In the genomic region with DNA sequence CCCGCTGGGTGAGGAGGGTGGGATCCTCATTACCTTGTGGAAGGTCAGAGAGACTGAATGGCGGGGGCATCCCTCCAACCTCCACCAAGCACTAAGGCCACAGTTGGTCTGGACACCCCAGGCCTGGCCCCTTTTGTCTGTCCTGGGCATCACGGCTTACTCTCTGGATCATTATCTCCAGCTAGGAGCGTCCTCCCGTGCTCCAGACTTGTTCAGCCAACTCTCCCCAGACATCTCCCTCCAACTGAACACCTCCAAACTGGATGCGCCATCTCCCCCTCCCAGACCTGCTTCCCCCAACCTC, we compare ENCODE assay signal across 20 cellular contexts. TPM values are rescaled to one million over a fixed set of nuclear protein-coding genes. Genes with fewer than 3 reads are reported as not detected.
DNase-seq lines count a peak whose midpoint lies in the region; ATAC-seq lines count a peak whose summit lies in the region.
"Had no signal": no experiment of that assay in that cellular context is flagged by ENCODE, and none has a peak within 500 bp of the region (broad histone marks: within the 10 kb centered on the region; RNA-seq: fewer than 3 reads in every experiment).

No MANE protein-coding gene starts in this region.

- peak; percentile 80 for DNase-seq in NCI-H2227 (lab: John Stamatoyannopoulos, UW; ENCODE audit: unreplicated experiment)
- peak; percentile 84 for DNase-seq in NCI-H2227 treated with DMSO at 0.1 percent for 48 hours (lab: John Stamatoyannopoulos, UW)
- DNase-seq in mesenteric fat pad (ENCODE audit: low spot score) = peak; percentile 55
- DNase-seq in T-helper 17 cell = no peak
- DNase-seq in NCI-H2196 (lab: John Stamatoyannopoulos, UW; ENCODE audit: unreplicated experiment) = no peak
- DNase-seq: C1 segment of cervical spinal cord; Calu3; CD4-positive, alpha-beta memory T cell; COR-L47; DMS53; DMS79 treated with DMSO at 0.1 percent for 48 hours; GF-D8; HFFc6 had no signal

- peaks cover 2% of the 10 kb centered on the region for H3K36me3 Mint-ChIP-seq in T-helper 17 cell (ENCODE audit: low read depth)
- H3K36me3 Mint-ChIP-seq: CD4-positive, alpha-beta memory T cell had no signal

- H3K9me3 ChIP-seq in T-helper 17 cell (ENCODE audit: control insufficient read depth, low read length, poor library complexity, severe bottlenecking) = no peaks in the 10 kb centered on the region
- H3K9me3 ChIP-seq: HAP-1 had no signal

- H3K27me3 Mint-ChIP-seq in T-helper 17 cell = peaks cover 51% of the 10 kb centered on the region

- ATAC-seq in T-helper 17 cell (no peak), HG03378 (IDR thresholded peaks at IDR 0.05; ENCODE audit: unreplicated experiment) (no peak)
- ATAC-seq: GM23338 had no signal

- peaks cover 5% of the 10 kb centered on the region for H3K4me1 Mint-ChIP-seq in T-helper 17 cell

- H3K27ac Mint-ChIP-seq in T-helper 17 cell = no peak overlapping the region
- H3K27ac Mint-ChIP-seq: GM23338, HFFc6 had no signal

- H3K4me3 Mint-ChIP-seq in T-helper 17 cell = no peak overlapping the region
- H3K4me3 Mint-ChIP-seq: CD4-positive, alpha-beta memory T cell; GM23338; HFFc6 had no signal

RNA-seq across cellular contexts. Expression of gene GJB5, which starts 7.3 kb away (rescaled TPM):
- not detected for total RNA-seq in mesenteric fat pad
- total RNA-seq in T-helper 17 cell = not detected
- total RNA-seq: A172; A673; CD4-positive, alpha-beta memory T cell; Daoy had no signal

RNA-seq across cellular contexts. Expression of gene GJB4, which starts 11.9 kb away (rescaled TPM):
- not detected for total RNA-seq in mesenteric fat pad
- total RNA-seq in T-helper 17 cell = not detected
- total RNA-seq: A172; A673; CD4-positive, alpha-beta memory T cell; G401; HFFc6 had no signal

RNA-seq across cellular contexts. Expression of gene GJB3, which starts 33.4 kb away (rescaled TPM):
- total RNA-seq in mesenteric fat pad (not detected), T-helper 17 cell (not detected)
- total RNA-seq: A673; CD4-positive, alpha-beta memory T cell; Daoy; G401 had no signal

RNA-seq across cellular contexts. Expression of gene GJA4, which starts 45.2 kb away (rescaled TPM):
- total RNA-seq in mesenteric fat pad (26.4 TPM), T-helper 17 cell (under 1 TPM in 1 of 2 donors, not detected in 1; 0.55 TPM)
- total RNA-seq: A172; A673; Calu3; CD4-positive, alpha-beta memory T cell; Daoy; G401; HFFc6 had no signal

Comparison
In these comparisons a context has a peak if more than half of its experiments do, and no peak if none do; other contexts are left out.
1. DNase-seq: peak in NCI-H2227 (single experiment), NCI-H2227 treated with DMSO at 0.1 percent for 48 hours (single experiment) and mesenteric fat pad (single experiment); none in T-helper 17 cell (0 of 3) and NCI-H2196 (single experiment).